ENCODE assay signal across 25 cellular contexts in genomic region chr1:30668546-30669327, GRCh38. TPM values are rescaled to one million over a fixed set of nuclear protein-coding genes. Genes with fewer than 3 reads are reported as not detected.
DNase-seq lines count a peak whose midpoint lies in the region; ATAC-seq and TF ChIP-seq lines count a peak whose summit lies in the region.
"Had no signal": no experiment of that assay in that cellular context is flagged by ENCODE, and none has a peak within 500 bp of the region (broad histone marks: within the 10 kb centered on the region; RNA-seq: fewer than 3 reads in every experiment).

No MANE protein-coding gene starts in this region.

- H3K4me3 ChIP-seq in fibroblast of mammary gland (ENCODE audit: control insufficient read depth, low read depth, low read length) (no peak overlapping the region), skin epidermis (no peak overlapping the region), Caco-2 (ENCODE audit: low read depth, low read length) (no peak overlapping the region)
- H3K4me3 ChIP-seq: K562, left ventricle myocardium inferior, psoas muscle had no signal

- no peak for TF ChIP-seq CTCF in fibroblast of mammary gland (conservative IDR thresholded peaks at IDR 0.05; ENCODE audit: control insufficient read depth, insufficient read depth, low read depth, low read length)
- TF ChIP-seq CTCF in Caco-2 (IDR thresholded peaks at IDR 0.05; ENCODE audit: insufficient read depth in 1 of 2, low read depth in 1 of 2, low read length in 1 of 2, severe bottlenecking in 1 of 2, unreplicated experiment in 1 of 2), result no peak

- no TSS peak for BruUV-seq in Caco-2 (replicated peaks; lab: Mats Ljungman, UMichigan)

- peaks cover 6% of the 10 kb centered on the region for H3K9me3 Mint-ChIP-seq in Caco-2 (ENCODE audit: unreplicated experiment)

- H3K36me3 Mint-ChIP-seq in Caco-2 (ENCODE audit: insufficient read depth, unreplicated experiment), result no peaks in the 10 kb centered on the region

- peaks cover 13% of the 10 kb centered on the region for H3K27me3 Mint-ChIP-seq in Caco-2 (ENCODE audit: insufficient read depth, unreplicated experiment)

- H3K9me3 ChIP-seq in Caco-2, result peaks cover 3% of the 10 kb centered on the region
- H3K9me3 ChIP-seq: psoas muscle had no signal

- H3K4me1 ChIP-seq in Caco-2, result no peaks in the 10 kb centered on the region
- H3K4me1 ChIP-seq: left ventricle myocardium inferior had no signal

- H3K27ac ChIP-seq in skin epidermis, result peak overlapping the region in 13 of 21 experiments; percentile 0 to 83 (median 51)
- H3K27ac ChIP-seq: left ventricle myocardium inferior, psoas muscle had no signal

- H3K27me3 ChIP-seq in Caco-2 (replicated peaks; ENCODE audit: control insufficient read depth, insufficient read depth, low read length), result no peaks in the 10 kb centered on the region

- POLR2A ChIA-PET in Caco-2 (lab: Charles Lee), result no interaction called here

- ATAC-seq in GM18858 (IDR thresholded peaks at IDR 0.05; ENCODE audit: unreplicated experiment), result no peak
- ATAC-seq: psoas muscle; stimulated activated naive CD8-positive, alpha-beta T cell treated with anti-CD3 and anti-CD28 coated beads, Interleukin-15, amount 100 ng/mL, for 72 hours had no signal

- no peaks in the 10 kb centered on the region for H3K4me1 Mint-ChIP-seq in Caco-2 (ENCODE audit: low read depth, unreplicated experiment)
- H3K4me1 Mint-ChIP-seq: B cell; central memory CD8-positive, alpha-beta T cell; stimulated activated naive CD8-positive, alpha-beta T cell treated with anti-CD3 and anti-CD28 coated beads, Interleukin-15, amount 100 ng/mL, for 72 hours had no signal

- CTCF ChIA-PET in Caco-2 (lab: Charles Lee), result no interaction called here

- H3K36me3 ChIP-seq in Caco-2 (ENCODE audit: control insufficient read depth, insufficient read depth, low read length), result no peaks in the 10 kb centered on the region
- H3K36me3 ChIP-seq: left ventricle myocardium inferior had no signal

- H3K4me3 Mint-ChIP-seq in Caco-2 (ENCODE audit: unreplicated experiment), result no peak overlapping the region
- H3K4me3 Mint-ChIP-seq: B cell; central memory CD8-positive, alpha-beta T cell; stimulated activated naive CD8-positive, alpha-beta T cell treated with anti-CD3 and anti-CD28 coated beads, Interleukin-15, amount 100 ng/mL, for 72 hours had no signal

- no peak overlapping the region for H3K27ac Mint-ChIP-seq in Caco-2 (ENCODE audit: unreplicated experiment)
- H3K27ac Mint-ChIP-seq: B cell; stimulated activated naive CD8-positive, alpha-beta T cell treated with anti-CD3 and anti-CD28 coated beads, Interleukin-15, amount 100 ng/mL, for 72 hours had no signal

- intact Hi-C loops in Caco-2 (cut with micrococcal nuclease; ENCODE audit: unreplicated experiment), result no loop called here

- DNase-seq in GM04503 (ENCODE audit: low read depth) (peak; percentile 42), NCI-H69 (lab: John Stamatoyannopoulos, UW) (peak; percentile 5), fibroblast of mammary gland (ENCODE audit: low read depth) (peak; percentile 72), nucleus accumbens (lab: John Stamatoyannopoulos, UW) (no peak), Caco-2 (no peak), GM19240 (ENCODE audit: insufficient read length, low spot score) (no peak)
- DNase-seq: activated CD4-positive, alpha-beta T cell treated with anti-CD3 and anti-CD28 coated beads, Interleukin-2, amount 50 U/mL, for 48 hours; activated naive CD4-positive, alpha-beta T cell treated with Interleukin-2 at 50 U/mL for 16 hours; left ventricle myocardium inferior; MV-4-11; NCI-H187; NCI-H2227 treated with DMSO at 0.1 percent for 48 hours; NCI-H82; OCI-M1; SIG-M5; stimulated activated CD4-positive, alpha-beta T cell treated with anti-CD3 and anti-CD28 coated beads, Interleukin-4, amount 100 ng/mL, for 4 hours; stimulated activated naive CD8-positive, alpha-beta T cell treated with anti-CD3 and anti-CD28 coated beads, Interleukin-15, amount 100 ng/mL, for 72 hours had no signal

RNA-seq across cellular contexts. Expression of gene MATN1, which starts 54.6 kb away (rescaled TPM):
- not detected in 2 replicates for total RNA-seq in Caco-2 (2022)
- total RNA-seq: left ventricle myocardium inferior; psoas muscle; T-helper 1 cell treated with Interleukin-12 subunit alpha and Interleukin-12 subunit beta and Interleukin-4 antibody, amounts not matched to agents 30 ng/mL and 1 ng/mL, for 36 hours; ureter had no signal

Comparison
In these comparisons a context has a peak if more than half of its experiments do, and no peak if none do; other contexts are left out.
1. DNase-seq: peak in GM04503 (single experiment), NCI-H69 (single experiment) and fibroblast of mammary gland (single experiment); none in nucleus accumbens (0 of 56), Caco-2 (0 of 2) and GM19240 (single experiment).